In genomic region chr2:33723322-33723721, GRCh38 we compare ENCODE assay signal across 34 cellular contexts.
"Had no signal": no experiment of that assay in that cellular context is flagged by ENCODE, and none has a peak within 500 bp of the region (broad histone marks: within the 10 kb centered on the region; RNA-seq: fewer than 3 reads in every experiment).

No MANE protein-coding gene starts in this region.

- H3K4me1 ChIP-seq: adrenal gland, body of pancreas, breast epithelium had no signal

- H3K27ac ChIP-seq: adrenal gland, body of pancreas, brain microvascular endothelial cell, breast epithelium, VCaP had no signal

- H3K27me3 ChIP-seq: adrenal gland, body of pancreas, brain microvascular endothelial cell, breast epithelium had no signal

- DNase-seq: activated B cell treated with CpG ODN at 0.5 μM for 24 hours; activated CD4-positive, alpha-beta memory T cell treated with anti-CD3 and anti-CD28 coated beads for 36 hours; activated CD4-positive, alpha-beta T cell treated with anti-CD3 and anti-CD28 coated beads for 4 hours; activated CD4-positive, alpha-beta T cell treated with anti-CD3 and anti-CD28 coated beads, Interleukin-2, amount 10 ng/mL, durations not matched to agents 24 days and 14 days; activated CD4-positive, alpha-beta T cell treated with anti-CD3 and anti-CD28 coated beads, Interleukin-2, amount 50 U/mL, for 1 hour; activated CD4-positive, alpha-beta T cell treated with anti-CD3 and anti-CD28 coated beads, Interleukin-2, amount 50 U/mL, for 4 hours; activated CD4-positive, CD25-positive, alpha-beta regulatory T cell treated with anti-CD3 and anti-CD28 coated beads, Interleukin-2, amount 50 U/mL, for 72 hours; activated CD8-positive, alpha-beta memory T cell treated with anti-CD3 and anti-CD28 coated beads, Interleukin-2, amount 50 U/mL, for 4 hours; activated CD8-positive, alpha-beta T cell treated with anti-CD3 and anti-CD28 coated beads for 36 hours; activated effector memory CD4-positive, alpha-beta T cell treated with anti-CD3 and anti-CD28 coated beads, Interleukin-2, amount 50 U/mL, for 16 hours; activated gamma-delta T cell treated with Interleukin-2 at 50 U/mL for 16 hours; activated naive CD4-positive, alpha-beta T cell; activated naive CD4-positive, alpha-beta T cell treated with anti-CD3 and anti-CD28 coated beads for 36 hours; activated naive CD4-positive, alpha-beta T cell treated with anti-CD3 and anti-CD28 coated beads, Interleukin-2, amount 50 U/mL, for 16 hours; activated naive CD8-positive, alpha-beta T cell treated with anti-CD3 and anti-CD28 coated beads for 36 hours; activated T-cell treated with anti-CD3 and anti-CD28 coated beads for 4 hours; activated T-cell treated with anti-CD3 and anti-CD28 coated beads, Interleukin-2, amount 50 U/mL, for 1 hour; activated T-cell treated with anti-CD3 and anti-CD28 coated beads, Interleukin-2, amount 50 U/mL, for 4 hours; activated T-cell treated with anti-CD3 and anti-CD28 coated beads, Interleukin-2, amount 50 U/mL, for 72 hours; adrenal gland; amniotic stem cell; aorta; body of pancreas; brain microvascular endothelial cell; central memory CD4-positive, alpha-beta T cell; T-helper 1 cell; T-helper 2 cell; T-helper 9 cell had no signal

- H3K36me3 ChIP-seq: adrenal gland, brain microvascular endothelial cell, breast epithelium had no signal

- ATAC-seq: activated CD8-positive, alpha-beta T cell treated with anti-CD3 and anti-CD28 coated beads for 36 hours; activated naive CD4-positive, alpha-beta T cell treated with anti-CD3 and anti-CD28 coated beads, Interleukin-2, amount 50 U/mL, for 72 hours; activated T-cell treated with anti-CD3 and anti-CD28 coated beads, Interleukin-2, amount 50 U/mL, for 4 hours; activated T-cell treated with anti-CD3 and anti-CD28 coated beads, Interleukin-2, amount 50 U/mL, for 72 hours; activated T-helper 17 cell treated with anti-CD3 and anti-CD28 coated beads, Interleukin-2, amount 50 U/mL, for 72 hours; body of pancreas had no signal

- FAIRE-seq: astrocyte, TTC549 had no signal

- H3K9me3 ChIP-seq: adrenal gland, body of pancreas, breast epithelium had no signal

- H3K4me3 ChIP-seq: adrenal gland, body of pancreas, breast epithelium had no signal
